In the genomic region with DNA sequence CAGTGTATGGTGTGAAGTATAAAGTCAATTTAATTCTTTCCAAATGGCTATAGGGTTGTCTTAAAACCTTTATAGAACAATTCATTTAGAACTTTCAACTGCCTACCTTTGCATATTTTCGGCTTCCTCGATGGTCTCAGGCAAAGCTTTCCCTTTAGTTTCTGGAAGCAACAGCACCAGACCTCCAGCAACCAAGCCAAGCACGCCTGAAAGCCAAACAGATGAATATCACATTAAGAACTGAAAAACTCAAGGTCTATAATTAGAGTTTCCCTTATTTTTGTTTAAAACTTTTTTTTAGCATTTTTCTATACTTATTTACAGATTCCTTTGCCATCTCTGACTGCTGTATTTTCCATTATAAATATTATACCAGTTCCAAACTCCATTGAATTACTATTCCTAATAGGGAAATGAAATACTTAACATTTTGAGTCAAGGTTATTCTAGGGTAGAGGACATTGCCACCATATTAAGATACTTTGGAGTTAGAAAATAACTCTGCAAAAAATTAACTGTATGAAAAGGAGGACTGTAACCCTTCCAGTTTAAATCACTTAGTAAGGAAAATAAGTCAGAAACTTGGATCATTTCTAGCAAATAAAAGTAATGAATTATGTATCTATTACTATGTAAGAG, we compare ENCODE assay signal across 18 cellular contexts. TPM values are rescaled to one million over a fixed set of nuclear protein-coding genes. Genes with fewer than 3 reads are reported as not detected.
DNase-seq lines count a peak whose midpoint lies in the region; ATAC-seq and TF ChIP-seq lines count a peak whose summit lies in the region.
"Had no signal": no experiment of that assay in that cellular context is flagged by ENCODE, and none has a peak within 500 bp of the region (broad histone marks: within the 10 kb centered on the region; RNA-seq: fewer than 3 reads in every experiment).

No MANE protein-coding gene starts in this region.

- 15 to 37% methylated on average over 3 of the region's 3 CpGs for WGBS in gastroesophageal sphincter (ENCODE audit: low coverage in 1 of 2), 2 donors
- 91% methylated on average over 3 of the region's 3 CpGs for WGBS in smooth muscle cell (ENCODE audit: low lambda C conversion rate)

- H3F3A ChIP-seq in smooth muscle cell (ENCODE audit: low read depth), result peaks cover 15% of the 10 kb centered on the region

- TF ChIP-seq EP300 in gastroesophageal sphincter (IDR thresholded peaks at IDR 0.05), result no peak

- H3K9ac ChIP-seq in smooth muscle cell (ENCODE audit: low read depth), result peak overlapping the region; percentile 83
- H3K9ac ChIP-seq: BLaER1 had no signal

- peak overlapping the region; percentile 29 for H3K4me2 ChIP-seq in smooth muscle cell
- H3K4me2 ChIP-seq: BLaER1 had no signal

- TF ChIP-seq CTCF in ascending aorta (IDR thresholded peaks at IDR 0.05) (no peak), gastroesophageal sphincter (IDR thresholded peaks at IDR 0.05) (no peak), smooth muscle cell (IDR thresholded peaks at IDR 0.05; ENCODE audit: borderline replicate concordance, insufficient read depth, poor library complexity, severe bottlenecking) (no peak), WERI-Rb-1 (IDR thresholded peaks at IDR 0.05; ENCODE audit: low read depth, low read length) (no peak)

- H3K4me3 ChIP-seq in ascending aorta, result no peak overlapping the region
- H3K4me3 ChIP-seq in gastroesophageal sphincter, result no peak overlapping the region
- H3K4me3 ChIP-seq in smooth muscle cell, result no peak overlapping the region
- no peak overlapping the region for H3K4me3 ChIP-seq in WERI-Rb-1 (ENCODE audit: low read depth, low read length)
- H3K4me3 ChIP-seq: BLaER1 had no signal

- intact Hi-C loops in ascending aorta (cut with DNase I), result loop anchor here (2.0 to 5.0 kb wide), 2 partner anchors 73 to 84 kb away; no protein-coding TSS in a partner anchor

- H3K27me3 ChIP-seq in ascending aorta (no peaks in the 10 kb centered on the region), gastroesophageal sphincter (no peaks in the 10 kb centered on the region), smooth muscle cell (ENCODE audit: low read depth) (no peaks in the 10 kb centered on the region), WERI-Rb-1 (ENCODE audit: insufficient read depth, low read depth, severe bottlenecking) (peaks cover 59% of the 10 kb centered on the region)
- H3K27me3 ChIP-seq: BLaER1 had no signal

- TF ChIP-seq POLR2A in gastroesophageal sphincter (IDR thresholded peaks at IDR 0.05), result no peak

- no peaks in the 10 kb centered on the region for H3K79me2 ChIP-seq in smooth muscle cell (ENCODE audit: low read depth)

- no peaks in the 10 kb centered on the region for H3K36me3 ChIP-seq in ascending aorta
- H3K36me3 ChIP-seq in gastroesophageal sphincter, result no peaks in the 10 kb centered on the region
- no peaks in the 10 kb centered on the region for H3K36me3 ChIP-seq in smooth muscle cell (ENCODE audit: low read depth)
- no peaks in the 10 kb centered on the region for H3K36me3 ChIP-seq in WERI-Rb-1
- H3K36me3 ChIP-seq: BLaER1 had no signal

- peak overlapping the region; percentile 73 to 75 for H3K27ac ChIP-seq in ascending aorta
- H3K27ac ChIP-seq in gastroesophageal sphincter, result peak overlapping the region in 3 of 4 donors; percentile 17 to 49 (median 37)
- peak overlapping the region; percentile 98 for H3K27ac ChIP-seq in smooth muscle cell (ENCODE audit: low read depth)
- H3K27ac ChIP-seq in WERI-Rb-1, result no peak overlapping the region
- H3K27ac ChIP-seq: BLaER1 had no signal

- ATAC-seq in gastroesophageal sphincter (no peak), HG03521 (IDR thresholded peaks at IDR 0.05; ENCODE audit: unreplicated experiment) (no peak)
- ATAC-seq: CD8-positive, alpha-beta T cell had no signal

- H2AFZ ChIP-seq in smooth muscle cell (ENCODE audit: low read depth), result peak overlapping the region; percentile 5

- DNase-seq in ascending aorta (ENCODE audit: low spot score in 2 of 2), result peak in 1 of 2 donors; percentile 71
- no peak for DNase-seq in smooth muscle cell (lab: John Stamatoyannopoulos, UW; ENCODE audit: unreplicated experiment)
- DNase-seq in midbrain (lab: John Stamatoyannopoulos, UW), result no peak
- DNase-seq in WERI-Rb-1, result no peak
- no peak for DNase-seq in SIG-M5 (lab: John Stamatoyannopoulos, UW)
- DNase-seq: 8988T; Calu3; CD8-positive, alpha-beta T cell; DMS79 treated with DMSO at 0.1 percent for 48 hours; GF-D8; GOT3; H9 had no signal

- H3K9me3 ChIP-seq in ascending aorta (peaks cover 0 to 18% of the 10 kb centered on the region in 2 donors), gastroesophageal sphincter (no peaks in the 10 kb centered on the region), smooth muscle cell (replicated peaks; ENCODE audit: low read depth) (no peaks in the 10 kb centered on the region), WERI-Rb-1 (ENCODE audit: severe bottlenecking) (no peaks in the 10 kb centered on the region)

- H4K20me1 ChIP-seq in smooth muscle cell (ENCODE audit: low read depth), result no peaks in the 10 kb centered on the region
- H4K20me1 ChIP-seq: BLaER1 had no signal

- H3K4me1 ChIP-seq in ascending aorta (peaks cover 0 to 8% of the 10 kb centered on the region in 2 donors), gastroesophageal sphincter (no peaks in the 10 kb centered on the region), smooth muscle cell (ENCODE audit: low read depth) (peaks cover 4% of the 10 kb centered on the region)
- H3K4me1 ChIP-seq: BLaER1 had no signal

RNA-seq across cellular contexts. Expression of a gene that starts 33.9 kb away (rescaled TPM):
- total RNA-seq in ascending aorta, result not detected
- total RNA-seq in gastroesophageal sphincter, result under 1 TPM in 1 of 4 donors, not detected in 3; 0.47 TPM
- 3.5 and 7.0 TPM in 2 replicates for total RNA-seq in smooth muscle cell
- polyA plus RNA-seq in smooth muscle cell, result 5.8 and 7.0 TPM in 2 replicates
- total RNA-seq: A673; Calu3; CD8-positive, alpha-beta T cell; HT-29 had no signal
- polyA plus RNA-seq: AG04450 had no signal
